ENCODE assay signal across 35 cellular contexts in the genomic region with DNA sequence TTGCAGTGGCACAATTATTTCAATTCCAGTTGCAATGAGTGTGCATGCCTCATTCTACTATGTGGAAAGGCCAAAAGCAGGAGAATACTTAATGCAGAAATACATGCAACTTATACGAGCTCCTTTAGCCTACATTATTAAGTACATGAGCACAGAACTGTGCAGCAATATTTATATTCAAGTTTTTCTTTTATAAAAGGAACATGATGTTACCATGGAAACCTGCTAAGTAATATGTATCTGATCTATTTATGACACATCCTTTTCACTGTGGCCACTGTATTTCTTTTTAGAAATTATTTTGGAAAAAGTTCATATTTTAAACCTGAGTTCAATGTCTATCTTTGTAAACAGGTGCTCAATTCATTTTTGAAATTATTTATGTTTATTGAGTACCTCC.
"Had no signal": no experiment of that assay in that cellular context is flagged by ENCODE, and none has a peak within 500 bp of the region (broad histone marks: within the 10 kb centered on the region; RNA-seq: fewer than 3 reads in every experiment).

No MANE protein-coding gene starts in this region.

- DNase-seq: activated B cell treated with CpG ODN at 0.5 μM for 24 hours; activated CD4-positive, alpha-beta memory T cell treated with anti-CD3 and anti-CD28 coated beads for 36 hours; activated CD4-positive, alpha-beta T cell treated with anti-CD3 and anti-CD28 coated beads for 4 hours; activated CD4-positive, alpha-beta T cell treated with anti-CD3 and anti-CD28 coated beads, Interleukin-2, amount 10 ng/mL, durations not matched to agents 24 days and 14 days; activated CD4-positive, alpha-beta T cell treated with anti-CD3 and anti-CD28 coated beads, Interleukin-2, amount 50 U/mL, for 1 hour; activated CD4-positive, alpha-beta T cell treated with anti-CD3 and anti-CD28 coated beads, Interleukin-2, amount 50 U/mL, for 4 hours; activated CD4-positive, CD25-positive, alpha-beta regulatory T cell treated with anti-CD3 and anti-CD28 coated beads, Interleukin-2, amount 50 U/mL, for 72 hours; activated CD8-positive, alpha-beta memory T cell treated with anti-CD3 and anti-CD28 coated beads, Interleukin-2, amount 50 U/mL, for 4 hours; activated CD8-positive, alpha-beta T cell treated with anti-CD3 and anti-CD28 coated beads for 36 hours; activated effector memory CD4-positive, alpha-beta T cell treated with anti-CD3 and anti-CD28 coated beads, Interleukin-2, amount 50 U/mL, for 16 hours; activated gamma-delta T cell treated with Interleukin-2 at 50 U/mL for 16 hours; activated naive CD4-positive, alpha-beta T cell; activated naive CD4-positive, alpha-beta T cell treated with anti-CD3 and anti-CD28 coated beads for 36 hours; activated naive CD4-positive, alpha-beta T cell treated with anti-CD3 and anti-CD28 coated beads, Interleukin-2, amount 50 U/mL, for 16 hours; activated naive CD8-positive, alpha-beta T cell treated with anti-CD3 and anti-CD28 coated beads for 36 hours; activated T-cell treated with anti-CD3 and anti-CD28 coated beads for 4 hours; activated T-cell treated with anti-CD3 and anti-CD28 coated beads, Interleukin-2, amount 50 U/mL, for 1 hour; activated T-cell treated with anti-CD3 and anti-CD28 coated beads, Interleukin-2, amount 50 U/mL, for 4 hours; activated T-cell treated with anti-CD3 and anti-CD28 coated beads, Interleukin-2, amount 50 U/mL, for 72 hours; adrenal gland; amniotic stem cell; aorta; body of pancreas; brain microvascular endothelial cell; cerebellar nuclear complex; T-helper 9 cell had no signal

- H3K4me3 Mint-ChIP-seq: activated B cell treated with CpG ODN at 0.5 μM for 24 hours; activated CD4-positive, alpha-beta memory T cell treated with anti-CD3 and anti-CD28 coated beads for 36 hours; activated CD4-positive, alpha-beta T cell treated with anti-CD3 and anti-CD28 coated beads, Interleukin-2, amount 10 ng/mL, durations not matched to agents 24 days and 14 days; activated CD8-positive, alpha-beta T cell treated with anti-CD3 and anti-CD28 coated beads for 36 hours; activated naive CD4-positive, alpha-beta T cell treated with anti-CD3 and anti-CD28 coated beads for 36 hours; activated naive CD8-positive, alpha-beta T cell treated with anti-CD3 and anti-CD28 coated beads for 36 hours; activated T-cell treated with anti-CD3 and anti-CD28 coated beads, Interleukin-2, amount 50 U/mL, for 4 hours; activated T-cell treated with anti-CD3 and anti-CD28 coated beads, Interleukin-2, amount 50 U/mL, for 72 hours; activated T-helper 1 cell treated with anti-CD3 and anti-CD28 coated beads, Interleukin-12 subunit alpha, Interleukin-12 subunit beta, Interleukin-2, Interleukin-4 antibody, amounts not matched to agents 30 ng/mL and 10 ng/mL and 1 ng/mL, durations not matched to agents 14 hours and 24 hours and 36 hours; activated T-helper 17 cell treated with anti-CD3 and anti-CD28 coated beads, Interleukin-2, amount 50 U/mL, for 72 hours; central memory CD8-positive, alpha-beta T cell; T-helper 1 cell treated with Interleukin-12 subunit alpha and Interleukin-12 subunit beta and Interleukin-4 antibody, amounts not matched to agents 30 μg/mL and 1 μg/mL, for 36 hours; T-helper 2 cell treated with Interferon-gamma antibody and Interleukin-4, amounts not matched to agents 5 μg/mL and 100 μg/mL, for 36 hours had no signal

- H3K4me1 ChIP-seq: adrenal gland, body of pancreas, breast epithelium had no signal

- H3K9me3 ChIP-seq: adrenal gland, body of pancreas, breast epithelium had no signal

- H3K4me3 ChIP-seq: adrenal gland, body of pancreas, breast epithelium had no signal

- H3K9me3 Mint-ChIP-seq: activated B cell treated with CpG ODN at 0.5 μM for 24 hours; activated CD4-positive, alpha-beta memory T cell treated with anti-CD3 and anti-CD28 coated beads for 36 hours; activated CD4-positive, alpha-beta T cell treated with anti-CD3 and anti-CD28 coated beads, Interleukin-2, amount 10 ng/mL, durations not matched to agents 24 days and 14 days; activated CD8-positive, alpha-beta T cell treated with anti-CD3 and anti-CD28 coated beads for 36 hours; activated naive CD4-positive, alpha-beta T cell treated with anti-CD3 and anti-CD28 coated beads for 36 hours; activated naive CD8-positive, alpha-beta T cell treated with anti-CD3 and anti-CD28 coated beads for 36 hours; activated T-cell treated with anti-CD3 and anti-CD28 coated beads, Interleukin-2, amount 50 U/mL, for 4 hours; activated T-cell treated with anti-CD3 and anti-CD28 coated beads, Interleukin-2, amount 50 U/mL, for 72 hours; activated T-helper 1 cell treated with anti-CD3 and anti-CD28 coated beads, Interleukin-12 subunit alpha, Interleukin-12 subunit beta, Interleukin-2, Interleukin-4 antibody, amounts not matched to agents 30 ng/mL and 10 ng/mL and 1 ng/mL, durations not matched to agents 14 hours and 24 hours and 36 hours; activated T-helper 17 cell treated with anti-CD3 and anti-CD28 coated beads, Interleukin-2, amount 50 U/mL, for 72 hours; central memory CD8-positive, alpha-beta T cell; T-helper 1 cell treated with Interleukin-12 subunit alpha and Interleukin-12 subunit beta and Interleukin-4 antibody, amounts not matched to agents 30 μg/mL and 1 μg/mL, for 36 hours; T-helper 2 cell treated with Interferon-gamma antibody and Interleukin-4, amounts not matched to agents 5 μg/mL and 100 μg/mL, for 36 hours had no signal

- H3K27ac ChIP-seq: adrenal gland, body of pancreas, brain microvascular endothelial cell, breast epithelium, VCaP had no signal

- H3K36me3 Mint-ChIP-seq: activated CD4-positive, alpha-beta memory T cell treated with anti-CD3 and anti-CD28 coated beads for 36 hours; activated naive CD4-positive, alpha-beta T cell treated with anti-CD3 and anti-CD28 coated beads, Interleukin-2, amount 50 U/mL, for 72 hours; activated naive CD8-positive, alpha-beta T cell treated with anti-CD3 and anti-CD28 coated beads for 36 hours had no signal

- H3K27me3 Mint-ChIP-seq: activated B cell treated with CpG ODN at 0.5 μM for 24 hours; activated CD4-positive, alpha-beta memory T cell treated with anti-CD3 and anti-CD28 coated beads for 36 hours; activated CD4-positive, alpha-beta T cell treated with anti-CD3 and anti-CD28 coated beads, Interleukin-2, amount 10 ng/mL, durations not matched to agents 24 days and 14 days; activated naive CD8-positive, alpha-beta T cell treated with anti-CD3 and anti-CD28 coated beads for 36 hours; activated T-helper 17 cell treated with anti-CD3 and anti-CD28 coated beads, Interleukin-2, amount 50 U/mL, for 72 hours had no signal

- ATAC-seq: activated CD8-positive, alpha-beta T cell treated with anti-CD3 and anti-CD28 coated beads for 36 hours; activated naive CD4-positive, alpha-beta T cell treated with anti-CD3 and anti-CD28 coated beads, Interleukin-2, amount 50 U/mL, for 72 hours; activated T-cell treated with anti-CD3 and anti-CD28 coated beads, Interleukin-2, amount 50 U/mL, for 4 hours; activated T-cell treated with anti-CD3 and anti-CD28 coated beads, Interleukin-2, amount 50 U/mL, for 72 hours; activated T-helper 17 cell treated with anti-CD3 and anti-CD28 coated beads, Interleukin-2, amount 50 U/mL, for 72 hours; body of pancreas had no signal

- H3K4me1 Mint-ChIP-seq: activated CD4-positive, alpha-beta T cell treated with anti-CD3 and anti-CD28 coated beads, Interleukin-2, amount 10 ng/mL, durations not matched to agents 24 days and 14 days; activated naive CD8-positive, alpha-beta T cell treated with anti-CD3 and anti-CD28 coated beads for 36 hours had no signal

- H3K36me3 ChIP-seq: adrenal gland, brain microvascular endothelial cell, breast epithelium had no signal

- H3K27me3 ChIP-seq: adrenal gland, body of pancreas, brain microvascular endothelial cell, breast epithelium had no signal

- FAIRE-seq: TTC549 had no signal

- H3K27ac Mint-ChIP-seq: activated B cell treated with CpG ODN at 0.5 μM for 24 hours; activated CD4-positive, alpha-beta memory T cell treated with anti-CD3 and anti-CD28 coated beads for 36 hours; activated CD4-positive, alpha-beta T cell treated with anti-CD3 and anti-CD28 coated beads, Interleukin-2, amount 10 ng/mL, durations not matched to agents 24 days and 14 days; activated CD8-positive, alpha-beta T cell treated with anti-CD3 and anti-CD28 coated beads for 36 hours; activated naive CD4-positive, alpha-beta T cell treated with anti-CD3 and anti-CD28 coated beads for 36 hours; activated naive CD4-positive, alpha-beta T cell treated with anti-CD3 and anti-CD28 coated beads, Interleukin-2, amount 50 U/mL, for 72 hours; activated naive CD8-positive, alpha-beta T cell treated with anti-CD3 and anti-CD28 coated beads for 36 hours; activated T-cell treated with anti-CD3 and anti-CD28 coated beads, Interleukin-2, amount 50 U/mL, for 72 hours; activated T-helper 1 cell treated with anti-CD3 and anti-CD28 coated beads, Interleukin-12 subunit alpha, Interleukin-12 subunit beta, Interleukin-2, Interleukin-4 antibody, amounts not matched to agents 30 ng/mL and 10 ng/mL and 1 ng/mL, durations not matched to agents 14 hours and 24 hours and 36 hours; activated T-helper 17 cell treated with anti-CD3 and anti-CD28 coated beads, Interleukin-2, amount 50 U/mL, for 72 hours; T-helper 1 cell treated with Interleukin-12 subunit alpha and Interleukin-12 subunit beta and Interleukin-4 antibody, amounts not matched to agents 30 μg/mL and 1 μg/mL, for 36 hours; T-helper 2 cell treated with Interferon-gamma antibody and Interleukin-4, amounts not matched to agents 5 μg/mL and 100 μg/mL, for 36 hours had no signal
